Comparison of ENCODE assay signal across 15 cellular contexts in genomic region chr10:94133239-94133638, GRCh38.
DNase-seq lines count a peak whose midpoint lies in the region; ATAC-seq and TF ChIP-seq lines count a peak whose summit lies in the region.
"Had no signal": no experiment of that assay in that cellular context is flagged by ENCODE, and none has a peak within 500 bp of the region (broad histone marks: within the 10 kb centered on the region; RNA-seq: fewer than 3 reads in every experiment).

No MANE protein-coding gene starts in this region.

- no peak overlapping the region for H3K4me3 ChIP-seq in thyroid gland (replicated peaks in 1 of 3)
- H3K4me3 ChIP-seq: SJCRH30 had no signal

- in situ Hi-C loops in T47D (cut with HindIII; ENCODE audit: low pct_unique_long_range_greater_than_20kb, low sequenced_read_pairs) = no loop called here

- ATAC-seq in left ventricle myocardium superior (peak; percentile 97), GM19455 (IDR thresholded peaks at IDR 0.05; ENCODE audit: unreplicated experiment) (no peak)
- ATAC-seq: HCT116, natural killer cell had no signal

- H3K27me3 ChIP-seq in thyroid gland = no peaks in the 10 kb centered on the region
- H3K27me3 ChIP-seq: SJCRH30 had no signal

- peak overlapping the region; percentile 35 to 67 (median 51) for H3K27ac ChIP-seq in thyroid gland
- H3K27ac ChIP-seq: 22Rv1, SJCRH30 had no signal

- peak in 1 of 6 experiments; percentile 4 for TF ChIP-seq CTCF in thyroid gland (IDR thresholded peaks at IDR 0.05)

- H3K9me3 ChIP-seq in thyroid gland = no peaks in the 10 kb centered on the region
- H3K9me3 ChIP-seq: SJCRH30 had no signal

- H3K36me3 ChIP-seq in thyroid gland = no peaks in the 10 kb centered on the region
- H3K36me3 ChIP-seq: SJCRH30 had no signal

- DNase-seq in DMS 273 (lab: John Stamatoyannopoulos, UW; ENCODE audit: unreplicated experiment) = peak; percentile 20
- no peak for DNase-seq in DMS 273 treated with DMSO at 0.1 percent for 48 hours (lab: John Stamatoyannopoulos, UW)
- peak; percentile 23 to 86 for DNase-seq in T47D (ENCODE audit: low read depth in 1 of 2, low spot score in 1 of 2)
- DNase-seq in left ventricle myocardium superior = peak; percentile 90
- DNase-seq in thyroid gland = peak; percentile 89 to 93
- no peak for DNase-seq in DMS79 treated with DMSO at 0.1 percent for 48 hours (lab: John Stamatoyannopoulos, UW)
- no peak for DNase-seq in NCI-H524 treated with DMSO at 0.1 percent for 48 hours (lab: John Stamatoyannopoulos, UW)
- DNase-seq: effector CD4-positive, alpha-beta T cell; natural killer cell; NCI-H2081 treated with DMSO at 0.1 percent for 48 hours; SJCRH30; stimulated activated naive CD4-positive, alpha-beta T cell treated with Interleukin-2 at 50 U/mL for 16 hours had no signal

- intact Hi-C loops in left ventricle myocardium superior (cut with micrococcal nuclease) (no loop called here), thyroid gland (cut with DNase I) (no loop called here)

- peaks cover 11 to 12% of the 10 kb centered on the region in 2 donors for H3K4me1 ChIP-seq in thyroid gland
- H3K4me1 ChIP-seq: SJCRH30 had no signal

- TF ChIP-seq POLR2A in thyroid gland (IDR thresholded peaks at IDR 0.05) = no peak

Comparison
In these comparisons a context has a peak if more than half of its experiments do, and no peak if none do; other contexts are left out.
1. DNase-seq: peak in DMS 273 (single experiment), T47D (2 of 2), left ventricle myocardium superior (single experiment) and thyroid gland (2 of 2); none in DMS 273 treated with DMSO at 0.1 percent for 48 hours (single experiment), DMS79 treated with DMSO at 0.1 percent for 48 hours (single experiment) and NCI-H524 treated with DMSO at 0.1 percent for 48 hours (single experiment).